Comparison of ENCODE assay signal across 8 cellular contexts in the genomic region with DNA sequence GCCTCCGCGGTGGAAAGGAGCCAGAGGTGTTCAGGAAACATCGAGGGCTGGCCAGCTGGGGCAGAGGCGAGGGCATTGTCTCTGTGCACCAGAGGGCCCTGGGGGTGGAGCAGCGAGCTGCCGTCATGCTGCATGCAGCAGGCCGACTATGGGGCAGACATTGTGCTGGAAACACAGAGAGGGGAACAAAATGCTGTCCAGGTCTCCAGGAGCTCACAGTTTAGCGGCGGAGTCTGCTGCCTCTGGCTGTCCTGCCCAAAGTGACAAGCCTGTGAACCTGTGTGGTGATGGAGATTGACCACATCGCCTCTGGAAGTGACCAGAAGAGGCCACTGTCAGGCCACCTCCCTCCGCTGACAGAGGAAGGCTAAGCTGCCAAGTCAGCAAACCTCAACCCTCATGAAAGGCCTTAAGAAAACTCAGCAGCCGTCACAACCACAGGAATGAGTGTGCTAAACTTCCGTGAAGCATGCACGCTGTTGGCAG. TPM values are rescaled to one million over a fixed set of nuclear protein-coding genes. Genes with fewer than 3 reads are reported as not detected.
DNase-seq lines count a peak whose midpoint lies in the region; ATAC-seq and TF ChIP-seq lines count a peak whose summit lies in the region.

No MANE protein-coding gene starts in this region.

- no peak overlapping the region for H2AK5ac ChIP-seq in mesenchymal stem cell (ENCODE audit: low read length, severe bottlenecking)

- DNase-seq in activated CD4-positive, alpha-beta T cell treated with anti-CD3 and anti-CD28 coated beads for 36 hours, result peak; percentile 79
- no peak for DNase-seq in activated CD4-positive, alpha-beta T cell treated with anti-CD3 and anti-CD28 coated beads for 1 hour
- DNase-seq in T-helper 9 cell, result peak; percentile 33
- peak; percentile 69 for DNase-seq in mammary epithelial cell
- peak; percentile 68 for DNase-seq in mesenchymal stem cell
- no peak for DNase-seq in SK-N-SH
- DNase-seq in NCI-H446 (lab: John Stamatoyannopoulos, UW), result no peak
- no peak for DNase-seq in GOT3 (lab: John Stamatoyannopoulos, UW)

- peak; percentile 81 for ATAC-seq in activated CD4-positive, alpha-beta T cell treated with anti-CD3 and anti-CD28 coated beads for 36 hours

- H3K36me3 ChIP-seq in mammary epithelial cell (ENCODE audit: insufficient read depth, low read length) (no peaks in the 10 kb centered on the region), mesenchymal stem cell (ENCODE audit: control insufficient read depth in 1 of 2, insufficient read depth in 2 of 2, low read depth in 1 of 2, low read length in 2 of 2) (no peaks in the 10 kb centered on the region), SK-N-SH (replicated peaks in 1 of 2; ENCODE audit: control insufficient read depth in 1 of 2, insufficient read depth in 2 of 2, low read length in 1 of 2) (no peaks in the 10 kb centered on the region)

- POLR2A ChIA-PET in activated CD4-positive, alpha-beta T cell treated with anti-CD3 and anti-CD28 coated beads for 36 hours (lab: Charles Lee), result interaction anchor here (1.1 to 2.0 kb wide), 2 partner anchors 10 to 22 kb away, joined by 4 to 5 read pairs; no protein-coding TSS in a partner anchor
- POLR2A ChIA-PET in SK-N-SH (lab: Yijun Ruan, JAX), result no interaction called here

- no peaks in the 10 kb centered on the region for H3F3A ChIP-seq in SK-N-SH (replicated peaks; ENCODE audit: insufficient read depth)

- peaks cover 55% of the 10 kb centered on the region for H3K4me1 Mint-ChIP-seq in activated CD4-positive, alpha-beta T cell treated with anti-CD3 and anti-CD28 coated beads for 36 hours

- no peaks in the 10 kb centered on the region for H3K9me2 ChIP-seq in SK-N-SH

- peak overlapping the region; percentile 21 for H3K4me2 ChIP-seq in mammary epithelial cell (ENCODE audit: insufficient read depth, low read depth, low read length)
- H3K4me2 ChIP-seq in mesenchymal stem cell (ENCODE audit: low read length, poor library complexity, severe bottlenecking), result no peak overlapping the region
- no peak overlapping the region for H3K4me2 ChIP-seq in SK-N-SH

- no peaks in the 10 kb centered on the region for H3K27me3 ChIP-seq in mammary epithelial cell (ENCODE audit: insufficient read depth, low read length)
- peaks cover 0 to 39% of the 10 kb centered on the region in 2 experiments for H3K27me3 ChIP-seq in mesenchymal stem cell (ENCODE audit: control insufficient read depth in 1 of 2, insufficient read depth in 1 of 2, low read length in 2 of 2)
- peaks cover 9% of the 10 kb centered on the region; the same call in 1 of the 2 replicates for H3K27me3 ChIP-seq in SK-N-SH (ENCODE audit: insufficient read depth)

- WGBS in mammary epithelial cell (ENCODE audit: low coverage, missing lambda C conversion rate), result 20% methylated on average over 12 of the region's 14 CpGs
- WGBS in mesenchymal stem cell, result 73% methylated on average over 14 of the region's 14 CpGs
- WGBS in SK-N-SH (ENCODE audit: low lambda C conversion rate), result 46% methylated on average over 10 of the region's 14 CpGs

- H4K8ac ChIP-seq in mesenchymal stem cell (ENCODE audit: low read length), result no peak overlapping the region

- dilution Hi-C loops in mammary epithelial cell (cut with HindIII; ENCODE audit: low sequenced_read_pairs), result no loop called here

- H2BK15ac ChIP-seq in mesenchymal stem cell (ENCODE audit: low read depth, poor library complexity, severe bottlenecking), result no peak overlapping the region

- no peak overlapping the region for H2BK12ac ChIP-seq in mesenchymal stem cell (ENCODE audit: low read length in 2 of 2)

- no peak overlapping the region for H3K14ac ChIP-seq in mesenchymal stem cell (ENCODE audit: low read length in 2 of 2)

- no peaks in the 10 kb centered on the region for H3K79me1 ChIP-seq in mesenchymal stem cell (replicated peaks; ENCODE audit: low read length, poor library complexity, severe bottlenecking)

- H3K4me3 Mint-ChIP-seq in activated CD4-positive, alpha-beta T cell treated with anti-CD3 and anti-CD28 coated beads for 36 hours, result peak overlapping the region; percentile 35

- H3K36me3 Mint-ChIP-seq in activated CD4-positive, alpha-beta T cell treated with anti-CD3 and anti-CD28 coated beads for 36 hours (ENCODE audit: low read depth), result no peaks in the 10 kb centered on the region

- H4K20me1 ChIP-seq in mammary epithelial cell (ENCODE audit: insufficient read depth, low read length), result no peaks in the 10 kb centered on the region
- H4K20me1 ChIP-seq in SK-N-SH (ENCODE audit: insufficient read depth), result no peaks in the 10 kb centered on the region

- no peaks in the 10 kb centered on the region for H3K27me3 Mint-ChIP-seq in activated CD4-positive, alpha-beta T cell treated with anti-CD3 and anti-CD28 coated beads for 36 hours

- H3K9ac ChIP-seq in mammary epithelial cell (ENCODE audit: insufficient read depth, low read length) (no peak overlapping the region), mesenchymal stem cell (ENCODE audit: low read length) (peak overlapping the region; percentile 75), SK-N-SH (no peak overlapping the region)

- no peak overlapping the region for H3K23ac ChIP-seq in mesenchymal stem cell (ENCODE audit: low read length in 2 of 2)

- BruUV-seq in mammary epithelial cell (replicated peaks; lab: Mats Ljungman, UMichigan), result no TSS peak

- H3K27ac Mint-ChIP-seq in activated CD4-positive, alpha-beta T cell treated with anti-CD3 and anti-CD28 coated beads for 36 hours, result peak overlapping the region; percentile 90

- in situ Hi-C loops in mammary epithelial cell (cut with MboI; ENCODE audit: low sequenced_read_pairs in 2 of 2), result no loop called here

- H2BK120ac ChIP-seq in mesenchymal stem cell (ENCODE audit: low read depth, low read length), result no peak overlapping the region

- H2AFZ ChIP-seq in mammary epithelial cell (ENCODE audit: low read depth, low read length), result peak overlapping the region; percentile 72
- H2AFZ ChIP-seq in mesenchymal stem cell (ENCODE audit: low read depth, low read length), result no peak overlapping the region
- H2AFZ ChIP-seq in SK-N-SH (ENCODE audit: low read depth), result no peak overlapping the region

- no peaks in the 10 kb centered on the region for H3K9me3 Mint-ChIP-seq in activated CD4-positive, alpha-beta T cell treated with anti-CD3 and anti-CD28 coated beads for 36 hours (ENCODE audit: low read depth)

- H2BK5ac ChIP-seq in mesenchymal stem cell (ENCODE audit: low read depth, low read length, poor library complexity, severe bottlenecking), result no peak overlapping the region

- intact Hi-C loops in activated CD4-positive, alpha-beta T cell treated with anti-CD3 and anti-CD28 coated beads for 36 hours (cut with DNase I, micrococcal nuclease), result loop anchor here (1.0 to 5.0 kb wide), 3 partner anchors 10 to 83 kb away; partner anchors contain the start of gene ZDHHC9 (in 1 of the 2)
- intact Hi-C loops in mammary epithelial cell (cut with micrococcal nuclease), result no loop called here

- no peak overlapping the region for H3K27ac ChIP-seq in mammary epithelial cell (ENCODE audit: insufficient read depth, low read depth, low read length)
- no peak overlapping the region for H3K27ac ChIP-seq in mesenchymal stem cell (ENCODE audit: low read length, poor library complexity, severe bottlenecking)
- H3K27ac ChIP-seq in SK-N-SH (ENCODE audit: low read depth in 2 of 2, low read length in 1 of 2), result no peak overlapping the region

- H3K4me1 ChIP-seq in mammary epithelial cell (ENCODE audit: insufficient read depth, low read length), result peaks cover 18% of the 10 kb centered on the region
- H3K4me1 ChIP-seq in mesenchymal stem cell (ENCODE audit: control insufficient read depth, insufficient read depth, low read depth, low read length), result peaks cover 13% of the 10 kb centered on the region
- H3K4me1 ChIP-seq in SK-N-SH (ENCODE audit: control insufficient read depth in 1 of 2, insufficient read depth in 2 of 2, low read depth in 1 of 2, low read length in 1 of 2), result peaks cover 0 to 8% of the 10 kb centered on the region in 2 experiments; a peak in 1 of 4 replicates

- no peak overlapping the region for H3K4ac ChIP-seq in mesenchymal stem cell (ENCODE audit: low read depth in 1 of 2, low read length in 2 of 2)

- CTCF ChIA-PET in activated CD4-positive, alpha-beta T cell treated with anti-CD3 and anti-CD28 coated beads for 36 hours (lab: Charles Lee), result interaction anchor here (0.6 to 5.5 kb wide), 6 partner anchors 8 to 124 kb away, joined by 3 to 20 read pairs (median 3); no protein-coding TSS in a partner anchor
- CTCF ChIA-PET in mammary epithelial cell (lab: Charles Lee; ENCODE audit: low non-redundant PET), result interaction anchor here (0.6 to 0.7 kb wide), 2 partner anchors 18 to 105 kb away, joined by 3 to 7 read pairs; no protein-coding TSS in a partner anchor
- CTCF ChIA-PET in SK-N-SH (lab: Yijun Ruan, JAX), result interaction anchor here (0.6 to 1.8 kb wide), 5 partner anchors 24 to 122 kb away, joined by 3 to 6 read pairs (median 4); no protein-coding TSS in a partner anchor

- no peak for TF ChIP-seq RAD21 in SK-N-SH (IDR thresholded peaks at IDR 0.05; ENCODE audit: low read length)

- H3K4me3 ChIP-seq in mammary epithelial cell (replicated peaks in 1 of 3; ENCODE audit: insufficient read depth in 1 of 3, low read depth in 2 of 3, low read length in 3 of 3) (no peak overlapping the region), mesenchymal stem cell (ENCODE audit: insufficient read depth in 1 of 2, low read depth in 1 of 2, low read length in 2 of 2) (no peak overlapping the region), SK-N-SH (ENCODE audit: low read depth in 2 of 2, low read length in 1 of 2) (no peak overlapping the region)

- H3K18ac ChIP-seq in mesenchymal stem cell (ENCODE audit: low read depth in 1 of 2, low read length in 2 of 2), result no peak overlapping the region

- H3K79me2 ChIP-seq in mammary epithelial cell (ENCODE audit: insufficient read depth, low read length) (no peaks in the 10 kb centered on the region), SK-N-SH (ENCODE audit: insufficient read depth) (no peaks in the 10 kb centered on the region)

- no peak overlapping the region for H4K91ac ChIP-seq in mesenchymal stem cell (ENCODE audit: low read length)

- TF ChIP-seq CTCF in mammary epithelial cell (conservative IDR thresholded peaks at IDR 0.05 in 1 of 2, IDR thresholded peaks at IDR 0.05 in 1 of 2; ENCODE audit: extremely low read depth in 1 of 2, insufficient read depth in 1 of 2, low read depth in 1 of 2, low read length in 2 of 2) (peak in 1 of 2 donors; percentile 24), SK-N-SH (IDR thresholded peaks at IDR 0.05) (no peak)

- H3K9me3 ChIP-seq in mammary epithelial cell (replicated peaks; ENCODE audit: insufficient read depth, low read length) (no peaks in the 10 kb centered on the region), mesenchymal stem cell (ENCODE audit: control insufficient read depth, low read length) (no peaks in the 10 kb centered on the region), SK-N-SH (no peaks in the 10 kb centered on the region)

- TF ChIP-seq EP300 in SK-N-SH (IDR thresholded peaks at IDR 0.05; ENCODE audit: borderline replicate concordance in 1 of 2, low read depth in 1 of 2, low read length in 1 of 2), result no peak

RNA-seq across cellular contexts. Expression of gene SASH3, which starts 20.1 kb away (rescaled TPM):
- total RNA-seq in activated CD4-positive, alpha-beta T cell treated with anti-CD3 and anti-CD28 coated beads for 36 hours, result 100 to 1,000 TPM; 118 to 126 TPM
- total RNA-seq in mammary epithelial cell, result not detected
- not detected for polyA plus RNA-seq in mammary epithelial cell
- not detected for polyA minus RNA-seq in mammary epithelial cell
- polyA plus RNA-seq in mesenchymal stem cell (2013, experiment 1 of 2), result not detected
- not detected for polyA plus RNA-seq in mesenchymal stem cell (2013, experiment 2 of 2)
- polyA plus RNA-seq in SK-N-SH (2012; rRNA removed), result not detected in 2 replicates
- polyA plus RNA-seq in SK-N-SH (2012; cell fraction: cytosol; rRNA removed), result not detected in 2 replicates
- not detected in 2 replicates for polyA plus RNA-seq in SK-N-SH (2012; cell fraction: nucleus; rRNA removed)

RNA-seq across cellular contexts. Expression of gene XPNPEP2, which starts 20.8 kb away (rescaled TPM):
- total RNA-seq in activated CD4-positive, alpha-beta T cell treated with anti-CD3 and anti-CD28 coated beads for 36 hours, result under 1 TPM; 0.43 to 0.63 TPM
- total RNA-seq in mammary epithelial cell, result not detected
- polyA plus RNA-seq in mammary epithelial cell, result not detected
- polyA minus RNA-seq in mammary epithelial cell, result not detected
- polyA plus RNA-seq in mesenchymal stem cell (2013, experiment 1 of 2), result 0.59 TPM
- polyA plus RNA-seq in mesenchymal stem cell (2013, experiment 2 of 2), result 0.37 TPM
- polyA plus RNA-seq in SK-N-SH (2012; rRNA removed), result 0.19 and 0.21 TPM in 2 replicates
- polyA plus RNA-seq in SK-N-SH (2012; cell fraction: cytosol; rRNA removed), result 0.04 and 0.20 TPM in 2 replicates
- polyA plus RNA-seq in SK-N-SH (2012; cell fraction: nucleus; rRNA removed), result 0.11 and 0.12 TPM in 2 replicates

Comparison
In these comparisons a context has a peak if more than half of its experiments do, and no peak if none do; other contexts are left out.
1. DNase-seq: peak in activated CD4-positive, alpha-beta T cell treated with anti-CD3 and anti-CD28 coated beads for 36 hours (single experiment), T-helper 9 cell (single experiment), mammary epithelial cell (single experiment) and mesenchymal stem cell (single experiment); none in activated CD4-positive, alpha-beta T cell treated with anti-CD3 and anti-CD28 coated beads for 1 hour (single experiment), SK-N-SH (single experiment), NCI-H446 (0 of 2) and GOT3 (single experiment).
2. RNA of gene SASH3, which starts 20.1 kb away (total RNA-seq): 118 to 126 TPM in activated CD4-positive, alpha-beta T cell treated with anti-CD3 and anti-CD28 coated beads for 36 hours; not detected in mammary epithelial cell; every median in the first group is over 100 times any median in the second.